12 cellular contexts compared by ENCODE assay signal in the genomic region with DNA sequence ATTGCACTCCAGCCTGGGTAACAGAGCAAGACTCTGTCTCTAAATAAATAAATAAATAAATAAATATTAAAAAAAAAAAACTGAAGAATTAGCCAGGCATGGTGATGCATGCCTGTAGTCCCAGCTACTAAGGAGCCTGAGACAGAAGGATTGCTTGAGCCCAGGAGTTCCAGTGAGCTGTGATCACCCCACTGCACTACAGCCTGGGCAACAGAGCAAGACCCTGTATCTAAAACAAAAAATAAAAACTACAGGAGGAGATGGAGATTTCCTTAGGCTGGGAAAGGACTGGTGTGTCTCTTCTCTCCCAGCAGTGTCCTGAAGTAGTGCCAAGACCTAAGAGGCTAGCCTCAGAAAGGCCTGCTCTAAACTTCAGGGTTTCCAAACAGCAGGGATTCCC.
"Had no signal": no experiment of that assay in that cellular context is flagged by ENCODE, and none has a peak within 500 bp of the region (broad histone marks: within the 10 kb centered on the region; RNA-seq: fewer than 3 reads in every experiment).

No MANE protein-coding gene starts in this region.

- H3K4me3 ChIP-seq: coronary artery, gastrocnemius medialis, heart left ventricle, sigmoid colon, tibial artery had no signal

- H3K9ac ChIP-seq: parathyroid adenoma had no signal

- H3K36me3 ChIP-seq: gastrocnemius medialis, heart left ventricle, sigmoid colon, tibial artery had no signal

- H3K27me3 ChIP-seq: gastrocnemius medialis, heart left ventricle, sigmoid colon, tibial artery had no signal

- H3K79me2 ChIP-seq: parathyroid adenoma had no signal

- H3K27ac ChIP-seq: coronary artery, gastrocnemius medialis, heart left ventricle, parathyroid adenoma, sigmoid colon, tibial artery had no signal

- H3K4me1 ChIP-seq: gastrocnemius medialis, parathyroid adenoma had no signal

- ATAC-seq: gastrocnemius medialis; heart left ventricle; stimulated activated naive CD8-positive, alpha-beta T cell treated with anti-CD3 and anti-CD28 coated beads, Interleukin-15, Interleukin-2, amounts not matched to agents 100 U/mL and 50 U/mL, for 24 hours had no signal

- H3K9me3 ChIP-seq: gastrocnemius medialis, heart left ventricle, sigmoid colon, tibial artery had no signal

- DNase-seq: activated CD4-positive, alpha-beta T cell treated with anti-CD3 and anti-CD28 coated beads, Interleukin-2, amount 50 U/mL, for 4 hours; activated naive CD8-positive, alpha-beta T cell treated with anti-CD3 and anti-CD28 coated beads, Interleukin-2, amount 10 ng/mL, durations not matched to agents 7 days and 5 days; gastrocnemius medialis; heart left ventricle; mesendoderm; sigmoid colon; stimulated activated CD4-positive, alpha-beta T cell treated with anti-CD3 and anti-CD28 coated beads, Interleukin-12 subunit alpha, Interleukin-12 subunit beta, amount 100 ng/mL, for 4 hours; stimulated activated CD4-positive, alpha-beta T cell treated with anti-CD3 and anti-CD28 coated beads, Interleukin-1b, Interleukin-23, amount 100 ng/mL, for 48 hours; stimulated activated naive CD8-positive, alpha-beta T cell treated with anti-CD3 and anti-CD28 coated beads, Interleukin-15, Interleukin-2, amounts not matched to agents 100 U/mL and 50 U/mL, for 24 hours; tibial artery had no signal
